ENCODE assay signal across 2 cellular contexts in genomic region chr15:79452244-79453051, GRCh38.
TF ChIP-seq lines count a peak whose summit lies in the region.

No MANE protein-coding gene starts in this region.

TF ChIP-seq in HEK293, 187 proteins besides CTCF, POLR2A, EP300 and RAD21 (continued from another document):
- no peak for TF ChIP-seq ZNF37A (tag by site-specific recombination; IDR thresholded peaks at IDR 0.05)
- peak; percentile 83 for TF ChIP-seq ZNF18 (tag by site-specific recombination; IDR thresholded peaks at IDR 0.05)
TF ChIP-seq in HEK293: peak in this region for 3.

TF ChIP-seq in GM12878, 131 proteins besides CTCF, POLR2A, EP300 and RAD21:
- peak; percentile 97 for TF ChIP-seq BCL3 (IDR thresholded peaks at IDR 0.05; ENCODE audit: borderline replicate concordance, insufficient read depth, low read depth, low read length, poor library complexity, severe bottlenecking)
- no peak for TF ChIP-seq ZBTB33 (IDR thresholded peaks at IDR 0.05)
- TF ChIP-seq POLR2AphosphoS5 (IDR thresholded peaks at IDR 0.05; ENCODE audit: low read length) = no peak
- no peak for TF ChIP-seq FOXK2 (IDR thresholded peaks at IDR 0.05)
- TF ChIP-seq BCL11A (IDR thresholded peaks at IDR 0.05; ENCODE audit: low read depth, low read length) = no peak
- TF ChIP-seq IKZF1 (conservative IDR thresholded peaks at IDR 0.05) = no peak
- 0 out of 2 replicates have a peak, but pooled peaks have one; percentile 8 for TF ChIP-seq TCF3 (IDR thresholded peaks at IDR 0.05; ENCODE audit: borderline replicate concordance, insufficient read depth, low read depth, low read length)
- TF ChIP-seq RELB (IDR thresholded peaks at IDR 0.05; ENCODE audit: low read depth) = no peak
